ENCODE assay signal across 15 cellular contexts in genomic region chr11:130476200-130476921, GRCh38. TPM values are rescaled to one million over a fixed set of nuclear protein-coding genes. Genes with fewer than 3 reads are reported as not detected.
DNase-seq lines count a peak whose midpoint lies in the region; TF ChIP-seq lines count a peak whose summit lies in the region.
"Had no signal": no experiment of that assay in that cellular context is flagged by ENCODE, and none has a peak within 500 bp of the region (broad histone marks: within the 10 kb centered on the region; RNA-seq: fewer than 3 reads in every experiment).

No MANE protein-coding gene starts in this region.

- H2BK15ac ChIP-seq in mesendoderm (replicated peaks; ENCODE audit: low read depth), result no peak overlapping the region

- H3K18ac ChIP-seq in mesendoderm (ENCODE audit: low read length), result no peak overlapping the region

- WGBS in esophagus muscularis mucosa, result 85% methylated on average over 11 of the region's 12 CpGs
- WGBS in mesendoderm (ENCODE audit: extremely low coverage, insufficient coverage, low lambda C conversion rate), result no CpG with 5 or more reads among the region's 12 CpGs
- 76 to 78% methylated on average over 12 of the region's 12 CpGs for WGBS in tibial nerve, 2 donors

- no peaks in the 10 kb centered on the region for H3K79me1 ChIP-seq in mesendoderm (ENCODE audit: low read length)

- peak; percentile 49 for DNase-seq in M059J (ENCODE audit: low read depth)
- DNase-seq in esophagus muscularis mucosa (ENCODE audit: extremely low spot score), result peak; percentile 87
- DNase-seq in mesendoderm, result peak; percentile 62
- peak in 1 of 2 donors; percentile 4 for DNase-seq in tibial nerve (ENCODE audit: low spot score in 2 of 2)
- no peak for DNase-seq in foreskin melanocyte
- DNase-seq in activated naive CD4-positive, alpha-beta T cell treated with anti-CD3 and anti-CD28 coated beads, Interleukin-2, amount 50 U/mL, for 16 hours, result no peak
- DNase-seq in inferior parietal cortex (ENCODE audit: extremely low spot score), result no peak
- DNase-seq: activated CD4-positive, alpha-beta T cell treated with anti-CD3 and anti-CD28 coated beads, Interleukin-2, amount 50 U/mL, for 1 hour; body of pancreas; naive thymus-derived CD8-positive, alpha-beta T cell; T-helper 17 cell had no signal

- TF ChIP-seq EP300 in esophagus muscularis mucosa (IDR thresholded peaks at IDR 0.05) (no peak), tibial nerve (IDR thresholded peaks at IDR 0.05) (no peak)

- no peak overlapping the region for H4K5ac ChIP-seq in mesendoderm (ENCODE audit: low read length)

- no peak overlapping the region for H3K4me3 ChIP-seq in esophagus muscularis mucosa
- H3K4me3 ChIP-seq in mesendoderm (ENCODE audit: low read length), result no peak overlapping the region
- H3K4me3 ChIP-seq in tibial nerve, result no peak overlapping the region
- H3K4me3 ChIP-seq: body of pancreas, skin epidermis, suprapubic skin had no signal

- TF ChIP-seq CTCF in esophagus muscularis mucosa (IDR thresholded peaks at IDR 0.05), result no peak
- no peak for TF ChIP-seq CTCF in tibial nerve (IDR thresholded peaks at IDR 0.05)

- H3K27ac ChIP-seq in esophagus muscularis mucosa (replicated peaks in 1 of 4), result peak overlapping the region; percentile 71 to 81 (median 76)
- H3K27ac ChIP-seq in mesendoderm (ENCODE audit: low read depth, low read length), result no peak overlapping the region
- peak overlapping the region in 3 of 4 donors; percentile 67 to 85 (median 84) for H3K27ac ChIP-seq in tibial nerve
- H3K27ac ChIP-seq: body of pancreas, HL-60 had no signal

- no peak overlapping the region for H2BK5ac ChIP-seq in mesendoderm (ENCODE audit: low read length)

- H3K56ac ChIP-seq in mesendoderm (ENCODE audit: low read length), result no peak overlapping the region

- peaks cover 0 to 43% (median 31%) of the 10 kb centered on the region in 4 donors for H3K36me3 ChIP-seq in esophagus muscularis mucosa
- H3K36me3 ChIP-seq in mesendoderm (ENCODE audit: control insufficient read depth, insufficient read depth, low read length), result no peaks in the 10 kb centered on the region
- peaks cover 0 to 33% (median 0%) of the 10 kb centered on the region in 3 donors for H3K36me3 ChIP-seq in tibial nerve

- no peak overlapping the region for H3K4ac ChIP-seq in mesendoderm (ENCODE audit: low read depth, low read length)

- no peak for TF ChIP-seq POLR2A in esophagus muscularis mucosa (IDR thresholded peaks at IDR 0.05; ENCODE audit: low read depth)
- TF ChIP-seq POLR2A in tibial nerve (IDR thresholded peaks at IDR 0.05), result no peak

- H2BK120ac ChIP-seq in mesendoderm (ENCODE audit: low read depth, low read length), result no peak overlapping the region

- no peak overlapping the region for H4K8ac ChIP-seq in mesendoderm (ENCODE audit: low read depth, low read length)

- H3K4me2 ChIP-seq in mesendoderm (ENCODE audit: low read length), result no peak overlapping the region

- H3K23ac ChIP-seq in mesendoderm (ENCODE audit: low read length), result no peak overlapping the region

- intact Hi-C loops in esophagus muscularis mucosa (cut with DNase I), result no loop called here

- H2AK5ac ChIP-seq in mesendoderm (ENCODE audit: low read length), result no peak overlapping the region

- H3K27me3 ChIP-seq in esophagus muscularis mucosa (no peaks in the 10 kb centered on the region), mesendoderm (ENCODE audit: insufficient read depth, low read length, poor library complexity) (no peaks in the 10 kb centered on the region), tibial nerve (no peaks in the 10 kb centered on the region)
- H3K27me3 ChIP-seq: body of pancreas, suprapubic skin had no signal

- no peaks in the 10 kb centered on the region for H3K9me3 ChIP-seq in esophagus muscularis mucosa
- no peaks in the 10 kb centered on the region for H3K9me3 ChIP-seq in tibial nerve
- H3K9me3 ChIP-seq: body of pancreas, suprapubic skin had no signal

- H3K79me2 ChIP-seq in mesendoderm (ENCODE audit: control insufficient read depth, insufficient read depth, low read length), result no peaks in the 10 kb centered on the region

- H3K4me1 ChIP-seq in esophagus muscularis mucosa (peaks cover 38 to 60% (median 43%) of the 10 kb centered on the region in 4 donors), mesendoderm (ENCODE audit: control insufficient read depth, low read depth, low read length) (peaks cover 5% of the 10 kb centered on the region), tibial nerve (peaks cover 0 to 40% (median 29%) of the 10 kb centered on the region in 4 donors)
- H3K4me1 ChIP-seq: body of pancreas had no signal

- H3K9ac ChIP-seq in mesendoderm (ENCODE audit: low read length), result no peak overlapping the region

RNA-seq across cellular contexts. Expression of gene ADAMTS15, which starts 27.9 kb away (rescaled TPM):
- total RNA-seq in M059J (2014; rRNA removed; shearing (Covaris generic)), result 6.9 and 10.9 TPM in 2 replicates
- 10 to 100 TPM in 3 of 4 donors, 1 to 10 TPM in 1; 6.6 to 11.4 (median 10.3) TPM for total RNA-seq in esophagus muscularis mucosa
- polyA plus RNA-seq in mesendoderm (2013, experiment 1 of 2), result 2.5 TPM
- 2.6 TPM for polyA plus RNA-seq in mesendoderm (2013, experiment 2 of 2)
- 10 to 100 TPM; 18.4 to 34.1 (median 24.9) TPM for total RNA-seq in tibial nerve
- total RNA-seq: activated T-helper 17 cell treated with anti-CD3 and anti-CD28 coated beads, Interleukin-2, amount 50 U/mL, for 72 hours; T-helper 17 cell had no signal
- polyA plus RNA-seq: naive thymus-derived CD8-positive, alpha-beta T cell had no signal

RNA-seq across cellular contexts. Expression of gene ADAMTS8, which starts 48.0 kb away (rescaled TPM):
- total RNA-seq in M059J (2014; rRNA removed; shearing (Covaris generic)), result not detected in 2 replicates
- 10 to 100 TPM; 23.5 to 55.5 (median 29.8) TPM for total RNA-seq in esophagus muscularis mucosa
- 1.0 TPM for polyA plus RNA-seq in mesendoderm (2013, experiment 1 of 2)
- 1.3 TPM for polyA plus RNA-seq in mesendoderm (2013, experiment 2 of 2)
- 1 to 10 TPM in 3 of 4 donors, under 1 TPM in 1; 0.66 to 3.9 (median 1.6) TPM for total RNA-seq in tibial nerve
- total RNA-seq: activated T-helper 17 cell treated with anti-CD3 and anti-CD28 coated beads, Interleukin-2, amount 50 U/mL, for 72 hours; naive thymus-derived CD8-positive, alpha-beta T cell; T-helper 17 cell had no signal
- polyA plus RNA-seq: naive thymus-derived CD8-positive, alpha-beta T cell had no signal

Comparison
In these comparisons a context has a peak if more than half of its experiments do, and no peak if none do; other contexts are left out.
1. DNase-seq: peak in M059J (single experiment), esophagus muscularis mucosa (single experiment) and mesendoderm (single experiment); none in foreskin melanocyte (single experiment), activated naive CD4-positive, alpha-beta T cell treated with anti-CD3 and anti-CD28 coated beads, Interleukin-2, amount 50 U/mL, for 16 hours (single experiment) and inferior parietal cortex (single experiment).
2. RNA of gene ADAMTS8, which starts 48.0 kb away (total RNA-seq): 23.5 to 55.5 TPM in esophagus muscularis mucosa; 0.66 to 3.9 TPM in tibial nerve and not detected in M059J; every median in the first group is over 4 times any median in the second.